Comparison of ENCODE assay signal across 22 cellular contexts in genomic region chr3:151919030-151919328, GRCh38. TPM values are rescaled to one million over a fixed set of nuclear protein-coding genes. Genes with fewer than 3 reads are reported as not detected.
"Had no signal": no experiment of that assay in that cellular context is flagged by ENCODE, and none has a peak within 500 bp of the region (broad histone marks: within the 10 kb centered on the region; RNA-seq: fewer than 3 reads in every experiment).

No MANE protein-coding gene starts in this region.

- H3K4me3 Mint-ChIP-seq: activated CD4-positive, alpha-beta T cell treated with anti-CD3 and anti-CD28 coated beads, Interleukin-2, amount 10 ng/mL, durations not matched to agents 24 days and 14 days; activated CD8-positive, alpha-beta T cell treated with anti-CD3 and anti-CD28 coated beads for 36 hours; activated T-cell treated with anti-CD3 and anti-CD28 coated beads, Interleukin-2, amount 50 U/mL, for 4 hours; endodermal cell; naive B cell; neural crest cell; stimulated activated naive CD8-positive, alpha-beta T cell treated with anti-CD3 and anti-CD28 coated beads, Interleukin-15, Interleukin-2, amounts not matched to agents 100 ng/mL and 50 ng/mL, for 24 hours; T-helper 2 cell treated with Interferon-gamma antibody and Interleukin-4, amounts not matched to agents 5 μg/mL and 100 μg/mL, for 36 hours; WTC11 had no signal

- FAIRE-seq: colon had no signal

- ATAC-seq: activated T-cell treated with anti-CD3 and anti-CD28 coated beads, Interleukin-2, amount 50 U/mL, for 4 hours; gastrocnemius medialis had no signal

- H3K27ac ChIP-seq: brain microvascular endothelial cell, epithelial cell of prostate, gastrocnemius medialis, left ventricle myocardium inferior, testis had no signal

- H3K4me1 ChIP-seq: gastrocnemius medialis, testis had no signal

- H3K36me3 ChIP-seq: brain microvascular endothelial cell, gastrocnemius medialis, left ventricle myocardium inferior had no signal

- H3K27me3 ChIP-seq: brain microvascular endothelial cell, gastrocnemius medialis, testis had no signal

- H3K4me1 Mint-ChIP-seq: activated CD4-positive, alpha-beta T cell treated with anti-CD3 and anti-CD28 coated beads, Interleukin-2, amount 10 ng/mL, durations not matched to agents 24 days and 14 days; endodermal cell; naive B cell; neural crest cell; WTC11 had no signal

- H3K4me3 ChIP-seq: gastrocnemius medialis, left ventricle myocardium inferior, mucosa of descending colon, testis had no signal

- H3K27me3 Mint-ChIP-seq: activated CD8-positive, alpha-beta T cell treated with anti-CD3 and anti-CD28 coated beads for 36 hours; naive B cell; progenitor cell of endocrine pancreas; stimulated activated naive CD8-positive, alpha-beta T cell treated with anti-CD3 and anti-CD28 coated beads, Interleukin-15, Interleukin-2, amounts not matched to agents 100 ng/mL and 50 ng/mL, for 24 hours had no signal

- H3K27ac Mint-ChIP-seq: activated CD4-positive, alpha-beta T cell treated with anti-CD3 and anti-CD28 coated beads, Interleukin-2, amount 10 ng/mL, durations not matched to agents 24 days and 14 days; activated CD8-positive, alpha-beta T cell treated with anti-CD3 and anti-CD28 coated beads for 36 hours; endodermal cell; naive B cell; progenitor cell of endocrine pancreas; stimulated activated naive CD8-positive, alpha-beta T cell treated with anti-CD3 and anti-CD28 coated beads, Interleukin-15, Interleukin-2, amounts not matched to agents 100 ng/mL and 50 ng/mL, for 24 hours; T-helper 2 cell treated with Interferon-gamma antibody and Interleukin-4, amounts not matched to agents 5 μg/mL and 100 μg/mL, for 36 hours; WTC11 had no signal

- H3K9me3 Mint-ChIP-seq: activated CD4-positive, alpha-beta T cell treated with anti-CD3 and anti-CD28 coated beads, Interleukin-2, amount 10 ng/mL, durations not matched to agents 24 days and 14 days; activated CD8-positive, alpha-beta T cell treated with anti-CD3 and anti-CD28 coated beads for 36 hours; activated T-cell treated with anti-CD3 and anti-CD28 coated beads, Interleukin-2, amount 50 U/mL, for 4 hours; naive B cell; neural crest cell; stimulated activated naive CD8-positive, alpha-beta T cell treated with anti-CD3 and anti-CD28 coated beads, Interleukin-15, Interleukin-2, amounts not matched to agents 100 ng/mL and 50 ng/mL, for 24 hours; T-helper 2 cell treated with Interferon-gamma antibody and Interleukin-4, amounts not matched to agents 5 μg/mL and 100 μg/mL, for 36 hours; WTC11 had no signal

- H3K9me3 ChIP-seq: gastrocnemius medialis, left ventricle myocardium inferior, mucosa of descending colon, testis had no signal

- DNase-seq: activated CD4-positive, alpha-beta T cell treated with anti-CD3 and anti-CD28 coated beads, Interleukin-2, amount 10 ng/mL, durations not matched to agents 24 days and 14 days; activated CD8-positive, alpha-beta T cell treated with anti-CD3 and anti-CD28 coated beads for 36 hours; activated effector memory CD4-positive, alpha-beta T cell treated with anti-CD3 and anti-CD28 coated beads, Interleukin-2, amount 50 U/mL, for 16 hours; activated naive CD4-positive, alpha-beta T cell treated with anti-CD3 and anti-CD28 coated beads, Interleukin-2, amount 50 U/mL, for 16 hours; activated T-cell treated with anti-CD3 and anti-CD28 coated beads, Interleukin-2, amount 50 U/mL, for 4 hours; aorta; brain microvascular endothelial cell; central memory CD4-positive, alpha-beta T cell; endodermal cell; gastrocnemius medialis; left ventricle myocardium inferior; naive B cell; stimulated activated CD4-positive, alpha-beta T cell treated with anti-CD3 and anti-CD28 coated beads, Interleukin-2, amount 100 ng/mL, for 24 hours; testis had no signal

RNA-seq across cellular contexts. Expression of gene SUCNR1, which starts 45.5 kb away (rescaled TPM):
- total RNA-seq: activated CD4-positive, alpha-beta T cell treated with anti-CD3 and anti-CD28 coated beads, Interleukin-2, amount 10 ng/mL, durations not matched to agents 24 days and 14 days; activated CD8-positive, alpha-beta T cell treated with anti-CD3 and anti-CD28 coated beads for 36 hours; activated T-cell treated with anti-CD3 and anti-CD28 coated beads, Interleukin-2, amount 50 U/mL, for 4 hours; endodermal cell; neural crest cell; WTC11 had no signal
